1 cellular context compared by ENCODE assay signal in the genomic region with DNA sequence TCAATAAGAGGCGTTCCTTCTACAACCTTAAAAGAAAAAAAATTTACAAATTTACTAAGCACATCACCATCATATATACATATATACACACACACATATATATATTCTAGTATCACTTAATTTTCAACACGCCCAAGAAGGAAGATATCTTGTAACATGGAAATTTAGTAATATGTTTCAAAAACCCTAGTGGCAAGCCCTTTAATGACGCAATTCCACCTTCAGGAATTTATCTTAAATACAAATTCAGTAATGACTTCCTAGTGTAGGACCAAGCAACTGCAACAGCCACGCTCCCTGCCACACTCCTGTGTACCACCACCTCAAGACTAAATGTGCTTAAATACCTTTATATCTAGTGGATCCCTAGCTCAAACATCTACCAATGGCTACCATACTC.
TF ChIP-seq lines count a peak whose summit lies in the region.

No MANE protein-coding gene starts in this region.

TF ChIP-seq in H1, 55 proteins besides CTCF, POLR2A, EP300 and RAD21:
- TF ChIP-seq CEBPB (IDR thresholded peaks at IDR 0.05; ENCODE audit: low read depth, low read length): 0 out of 2 replicates have a peak, but pooled peaks have one; percentile 42
- no peak for TF ChIP-seq BRCA1 (IDR thresholded peaks at IDR 0.05; ENCODE audit: low read depth, low read length)
- no peak for TF ChIP-seq KDM4A (IDR thresholded peaks at IDR 0.05; ENCODE audit: low read depth, low read length, severe bottlenecking)
